ENCODE assay signal across 15 cellular contexts in genomic region chr16:68662035-68662434, GRCh38. TPM values are rescaled to one million over a fixed set of nuclear protein-coding genes. Genes with fewer than 3 reads are reported as not detected.
DNase-seq lines count a peak whose midpoint lies in the region; ATAC-seq, FAIRE-seq and TF ChIP-seq lines count a peak whose summit lies in the region.
"Had no signal": no experiment of that assay in that cellular context is flagged by ENCODE, and none has a peak within 500 bp of the region (broad histone marks: within the 10 kb centered on the region; RNA-seq: fewer than 3 reads in every experiment).

No MANE protein-coding gene starts in this region.

- dilution Hi-C loops in mammary epithelial cell (cut with HindIII; ENCODE audit: low sequenced_read_pairs): no loop called here
- dilution Hi-C loops in keratinocyte (cut with MboI; ENCODE audit: extremely low pct_ligation_motif_present, low sequenced_read_pairs): no loop called here

- CTCF ChIA-PET in RWPE1 (lab: Yijun Ruan, JAX) (no interaction called here), mammary epithelial cell (lab: Charles Lee; ENCODE audit: low non-redundant PET) (no interaction called here)

- H3K27me3 ChIP-seq in mammary epithelial cell (ENCODE audit: insufficient read depth, low read length) (no peaks in the 10 kb centered on the region), keratinocyte (ENCODE audit: control insufficient read depth, extremely low read depth, insufficient read depth, low read length) (no peaks in the 10 kb centered on the region), uterus (no peaks in the 10 kb centered on the region)

- no peak for TF ChIP-seq POLR2A in GM12892 (IDR thresholded peaks at IDR 0.05; ENCODE audit: low read depth, low read length)
- no peak for TF ChIP-seq POLR2A in uterus (IDR thresholded peaks at IDR 0.05)

- peaks cover 80% of the 10 kb centered on the region for H3K79me2 ChIP-seq in mammary epithelial cell (ENCODE audit: insufficient read depth, low read length)
- H3K79me2 ChIP-seq in keratinocyte (ENCODE audit: control insufficient read depth, insufficient read depth, low read length): peaks cover 58% of the 10 kb centered on the region

- no peak for ATAC-seq in HG03432 (IDR thresholded peaks at IDR 0.05; ENCODE audit: unreplicated experiment)
- ATAC-seq: GM12878 had no signal

- H3K4me3 ChIP-seq in mammary epithelial cell (replicated peaks in 1 of 3; ENCODE audit: insufficient read depth in 1 of 3, low read depth in 2 of 3, low read length in 3 of 3) (no peak overlapping the region), keratinocyte (ENCODE audit: control insufficient read depth in 2 of 3, extremely low read depth in 1 of 3, insufficient read depth in 2 of 3, low read depth in 1 of 3, low read length in 3 of 3) (no peak overlapping the region), uterus (no peak overlapping the region)
- H3K4me3 ChIP-seq: GM12878, GM23248 had no signal

- peaks cover 13% of the 10 kb centered on the region for H3K36me3 ChIP-seq in mammary epithelial cell (ENCODE audit: insufficient read depth, low read length)
- peaks cover 9 to 27% of the 10 kb centered on the region in 2 experiments for H3K36me3 ChIP-seq in keratinocyte (ENCODE audit: control insufficient read depth in 2 of 2, extremely low read depth in 1 of 2, insufficient read depth in 2 of 2, low read length in 2 of 2)
- no peaks in the 10 kb centered on the region for H3K36me3 ChIP-seq in uterus

- no peak overlapping the region for H3K4me2 ChIP-seq in mammary epithelial cell (ENCODE audit: insufficient read depth, low read depth, low read length)
- no peak overlapping the region for H3K4me2 ChIP-seq in keratinocyte (ENCODE audit: control insufficient read depth, extremely low read depth, insufficient read depth, low read depth, low read length)

- POLR2A ChIA-PET in RWPE1 (lab: Yijun Ruan, JAX; ENCODE audit: low non-redundant PET): no interaction called here

- H4K20me1 ChIP-seq in mammary epithelial cell (ENCODE audit: insufficient read depth, low read length) (no peaks in the 10 kb centered on the region), keratinocyte (ENCODE audit: control insufficient read depth, extremely low read depth, insufficient read depth, low read length) (no peaks in the 10 kb centered on the region)

- DNase-seq in RWPE1 (ENCODE audit: low spot score) (no peak), mammary epithelial cell (no peak), keratinocyte (ENCODE audit: low read depth, low spot score) (no peak), GM12892 (ENCODE audit: insufficient read length) (no peak), uterus (no peak), COLO668 (lab: John Stamatoyannopoulos, UW; ENCODE audit: unreplicated experiment) (no peak)
- DNase-seq: C1 segment of cervical spinal cord; CD4-positive, alpha-beta T cell; DMS79; GM23248; H7; IMR-90 had no signal

- peaks cover 3% of the 10 kb centered on the region for H3K9me1 ChIP-seq in keratinocyte (ENCODE audit: control insufficient read depth, extremely low read depth, insufficient read depth, low read length)

- H2AFZ ChIP-seq in mammary epithelial cell (ENCODE audit: low read depth, low read length): no peak overlapping the region
- no peak overlapping the region for H2AFZ ChIP-seq in keratinocyte (ENCODE audit: control insufficient read depth, low read length)
- H2AFZ ChIP-seq: GM23248 had no signal

- TF ChIP-seq CTCF in RWPE1 (conservative IDR thresholded peaks at IDR 0.05; ENCODE audit: low read depth) (no peak), mammary epithelial cell (conservative IDR thresholded peaks at IDR 0.05 in 1 of 2, IDR thresholded peaks at IDR 0.05 in 1 of 2; ENCODE audit: extremely low read depth in 1 of 2, insufficient read depth in 1 of 2, low read depth in 1 of 2, low read length in 2 of 2) (no peak), keratinocyte (optimal IDR thresholded peaks at IDR 0.05 in 1 of 3, IDR thresholded peaks at IDR 0.05 in 1 of 3, conservative IDR thresholded peaks at IDR 0.05 in 1 of 3; ENCODE audit: extremely low read depth in 1 of 3, insufficient read depth in 2 of 3, low read length in 3 of 3) (no peak), uterus (IDR thresholded peaks at IDR 0.05) (no peak)

- H3K9ac ChIP-seq in mammary epithelial cell (ENCODE audit: insufficient read depth, low read length) (no peak overlapping the region), keratinocyte (ENCODE audit: control insufficient read depth, extremely low read depth, insufficient read depth, low read length) (no peak overlapping the region)
- H3K9ac ChIP-seq: GM23248 had no signal

- H3K9me3 ChIP-seq in mammary epithelial cell (replicated peaks; ENCODE audit: insufficient read depth, low read length): no peaks in the 10 kb centered on the region
- no peaks in the 10 kb centered on the region for H3K9me3 ChIP-seq in keratinocyte (ENCODE audit: control insufficient read depth, low read depth, low read length)
- no peaks in the 10 kb centered on the region for H3K9me3 ChIP-seq in uterus

- H3K4me1 ChIP-seq in mammary epithelial cell (ENCODE audit: insufficient read depth, low read length) (peaks cover 82% of the 10 kb centered on the region), keratinocyte (ENCODE audit: control insufficient read depth, extremely low read depth, insufficient read depth, low read length) (peaks cover 80% of the 10 kb centered on the region), uterus (no peaks in the 10 kb centered on the region)

- intact Hi-C loops in mammary epithelial cell (cut with micrococcal nuclease): no loop called here
- intact Hi-C loops in uterus (cut with DNase I; ENCODE audit: low total_unique reads): no loop called here

- BruUV-seq in mammary epithelial cell (replicated peaks; lab: Mats Ljungman, UMichigan): no TSS peak

- 100% methylated on average over 1 of the region's 1 CpG for WGBS in mammary epithelial cell (ENCODE audit: low coverage, missing lambda C conversion rate)

- H3K27ac ChIP-seq in RWPE1 (peak overlapping the region; percentile 50), mammary epithelial cell (ENCODE audit: insufficient read depth, low read depth, low read length) (peak overlapping the region; percentile 52), keratinocyte (ENCODE audit: control insufficient read depth, insufficient read depth, low read length) (peak overlapping the region; percentile 99), uterus (no peak overlapping the region)
- H3K27ac ChIP-seq: GM23248 had no signal

- no peak for FAIRE-seq in keratinocyte (lab: Jason Lieb, UNC)
- FAIRE-seq in GM12892 (lab: Jason Lieb, UNC): no peak
- FAIRE-seq: A204.1, GM12878 had no signal

- in situ Hi-C loops in mammary epithelial cell (cut with MboI; ENCODE audit: low sequenced_read_pairs in 2 of 2): no loop called here

RNA-seq across cellular contexts. Expression of gene CDH3, which starts 16.9 kb away (rescaled TPM):
- total RNA-seq in mammary epithelial cell (100 to 1,000 TPM; 628 to 995 TPM), uterus (10 to 100 TPM in 2 of 4 donors, 1 to 10 TPM in 2; 5.1 to 55.3 (median 18.9) TPM)
- polyA plus RNA-seq in mammary epithelial cell (560 TPM), keratinocyte (366 to 711 TPM (median 524 TPM) in 3 replicates)
- polyA minus RNA-seq in mammary epithelial cell (703 TPM), keratinocyte (653 to 1,075 TPM (median 1,036 TPM) in 3 replicates)
- 280 TPM for polyA plus RNA-seq in keratinocyte (2011; ENCODE audit: low read depth)
- 227 and 260 TPM in 2 replicates for polyA plus RNA-seq in keratinocyte (2011; cell fraction: cytosol; rRNA removed)
- 926 and 1,229 TPM in 2 replicates for polyA plus RNA-seq in keratinocyte (2011; cell fraction: nucleus; rRNA removed)
- 200 and 465 TPM in 2 replicates for polyA plus RNA-seq in keratinocyte (2012; ENCODE audit: low replicate concordance)
- 438 TPM for polyA minus RNA-seq in keratinocyte (2011; cell fraction: cytosol; rRNA and poly(A)+ RNA removed)
- polyA minus RNA-seq in keratinocyte (2011; cell fraction: nucleus; rRNA and poly(A)+ RNA removed): 787 and 1,047 TPM in 2 replicates
- not detected for polyA plus RNA-seq in GM12892 (2012; ENCODE audit: missing spikeins)
- total RNA-seq: GM23248, IMR-90 had no signal
- polyA plus RNA-seq: GM23248, IMR-90 had no signal

Comparison
In these comparisons a context has a peak if more than half of its experiments do, and no peak if none do; other contexts are left out.
1. H3K27ac ChIP-seq: peak in RWPE1 (single experiment), mammary epithelial cell (single experiment) and keratinocyte (single experiment); none in uterus (0 of 2).
2. RNA of gene CDH3, which starts 16.9 kb away (total RNA-seq): 628 to 995 TPM in mammary epithelial cell; 5.1 to 55.3 TPM in uterus; every median in the first group is over 10 times any median in the second.